In the genomic region with DNA sequence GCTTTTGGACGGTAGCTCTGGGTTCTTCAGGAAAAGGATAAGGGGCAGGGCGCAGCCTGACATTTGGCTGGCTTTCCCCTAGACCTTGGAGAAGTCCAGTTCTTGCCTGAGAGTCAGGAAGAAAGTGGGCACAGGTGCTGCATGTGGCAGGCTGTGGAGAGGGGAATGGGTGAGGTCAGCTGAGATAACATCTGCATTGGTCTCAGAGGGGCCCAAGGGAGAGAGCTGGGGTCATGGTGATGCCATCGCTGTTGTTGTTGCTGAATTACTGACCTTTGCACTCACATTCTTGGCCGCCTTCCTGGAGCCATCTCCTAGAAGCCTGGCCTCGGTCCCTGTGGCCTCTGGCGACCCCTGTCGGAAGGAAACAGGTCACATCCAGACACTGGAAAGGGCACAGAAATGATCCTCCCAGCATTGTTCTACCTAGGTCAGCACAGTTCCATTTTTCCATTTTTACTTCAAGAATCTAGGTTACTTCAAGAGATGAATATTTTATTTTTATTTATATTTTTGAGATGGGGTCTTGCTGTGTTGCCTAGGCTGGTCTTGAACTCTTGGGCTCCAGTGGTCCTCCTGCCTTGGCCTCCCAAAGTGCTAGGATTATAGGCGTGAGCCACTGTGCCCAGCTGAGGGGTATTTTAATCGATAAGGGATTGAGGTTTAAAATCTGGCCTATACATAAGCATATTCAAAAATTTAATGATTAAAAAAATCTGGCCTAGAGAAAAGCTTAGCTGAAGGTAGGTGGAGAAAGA, we compare ENCODE assay signal across 8 cellular contexts. TPM values are rescaled to one million over a fixed set of nuclear protein-coding genes. Genes with fewer than 3 reads are reported as not detected.
DNase-seq lines count a peak whose midpoint lies in the region; ATAC-seq and TF ChIP-seq lines count a peak whose summit lies in the region.

No MANE protein-coding gene starts in this region.

- TF ChIP-seq POLR2A in gastroesophageal sphincter (IDR thresholded peaks at IDR 0.05), result no peak

- no peaks in the 10 kb centered on the region for H3K27me3 ChIP-seq in gastroesophageal sphincter
- H3K27me3 ChIP-seq in upper lobe of right lung, result no peaks in the 10 kb centered on the region

- H3K4me3 ChIP-seq in gastroesophageal sphincter, result no peak overlapping the region
- no peak overlapping the region for H3K4me3 ChIP-seq in upper lobe of right lung

- H3K27ac ChIP-seq in gastroesophageal sphincter (peak overlapping the region in 3 of 4 donors; percentile 21 to 48 (median 35)), upper lobe of right lung (peak overlapping the region; percentile 66)

- intact Hi-C loops in upper lobe of right lung (cut with DNase I), result no loop called here

- DNase-seq in AG20443 (ENCODE audit: low spot score), result peak; percentile 34
- DNase-seq in HCEC 1CT, result peak; percentile 65
- peak; percentile 43 to 50 for DNase-seq in activated T-helper 1 cell treated with anti-CD3 and anti-CD28 coated beads, Interleukin-2, amount 50 U/mL, for 16 hours (ENCODE audit: low read depth in 1 of 2, low spot score in 1 of 2)
- peak in 48 of 56 donors; percentile 12 to 88 (median 62) for DNase-seq in nucleus accumbens (lab: John Stamatoyannopoulos, UW)
- peak; percentile 81 for DNase-seq in upper lobe of right lung

- WGBS in gastroesophageal sphincter (ENCODE audit: low coverage in 1 of 2), 2 donors, result 37 to 60% methylated on average over 2 to 7 of the region's 9 CpGs

- peak; percentile 12 to 64 (median 25) for TF ChIP-seq CTCF in gastroesophageal sphincter (IDR thresholded peaks at IDR 0.05)
- TF ChIP-seq CTCF in upper lobe of right lung (IDR thresholded peaks at IDR 0.05), result peak; percentile 65

- H3K4me1 ChIP-seq in gastroesophageal sphincter, result peaks cover 0 to 15% (median 4%) of the 10 kb centered on the region in 3 donors
- H3K4me1 ChIP-seq in upper lobe of right lung, result peaks cover 35% of the 10 kb centered on the region

- peak; percentile 85 for ATAC-seq in gastroesophageal sphincter
- peak; percentile 89 for ATAC-seq in upper lobe of right lung
- no peak for ATAC-seq in HG03571 (IDR thresholded peaks at IDR 0.05; ENCODE audit: unreplicated experiment)

- H3K9me3 ChIP-seq in gastroesophageal sphincter (no peaks in the 10 kb centered on the region), upper lobe of right lung (no peaks in the 10 kb centered on the region)

- H3K36me3 ChIP-seq in gastroesophageal sphincter, result no peaks in the 10 kb centered on the region
- peaks cover 9% of the 10 kb centered on the region for H3K36me3 ChIP-seq in upper lobe of right lung

- TF ChIP-seq EP300 in gastroesophageal sphincter (IDR thresholded peaks at IDR 0.05), result no peak

TF ChIP-seq in PFSK-1, 5 proteins besides CTCF, POLR2A, EP300 and RAD21:
- TF ChIP-seq SIN3A (IDR thresholded peaks at IDR 0.05; ENCODE audit: borderline replicate concordance, insufficient read depth, low read length) (no peak), FOXP2 (optimal IDR thresholded peaks at IDR 0.05; ENCODE audit: borderline replicate concordance, extremely low read depth, extremely low read length, insufficient read depth) (peak; percentile 93)
- TF ChIP-seq, protein P1, sequence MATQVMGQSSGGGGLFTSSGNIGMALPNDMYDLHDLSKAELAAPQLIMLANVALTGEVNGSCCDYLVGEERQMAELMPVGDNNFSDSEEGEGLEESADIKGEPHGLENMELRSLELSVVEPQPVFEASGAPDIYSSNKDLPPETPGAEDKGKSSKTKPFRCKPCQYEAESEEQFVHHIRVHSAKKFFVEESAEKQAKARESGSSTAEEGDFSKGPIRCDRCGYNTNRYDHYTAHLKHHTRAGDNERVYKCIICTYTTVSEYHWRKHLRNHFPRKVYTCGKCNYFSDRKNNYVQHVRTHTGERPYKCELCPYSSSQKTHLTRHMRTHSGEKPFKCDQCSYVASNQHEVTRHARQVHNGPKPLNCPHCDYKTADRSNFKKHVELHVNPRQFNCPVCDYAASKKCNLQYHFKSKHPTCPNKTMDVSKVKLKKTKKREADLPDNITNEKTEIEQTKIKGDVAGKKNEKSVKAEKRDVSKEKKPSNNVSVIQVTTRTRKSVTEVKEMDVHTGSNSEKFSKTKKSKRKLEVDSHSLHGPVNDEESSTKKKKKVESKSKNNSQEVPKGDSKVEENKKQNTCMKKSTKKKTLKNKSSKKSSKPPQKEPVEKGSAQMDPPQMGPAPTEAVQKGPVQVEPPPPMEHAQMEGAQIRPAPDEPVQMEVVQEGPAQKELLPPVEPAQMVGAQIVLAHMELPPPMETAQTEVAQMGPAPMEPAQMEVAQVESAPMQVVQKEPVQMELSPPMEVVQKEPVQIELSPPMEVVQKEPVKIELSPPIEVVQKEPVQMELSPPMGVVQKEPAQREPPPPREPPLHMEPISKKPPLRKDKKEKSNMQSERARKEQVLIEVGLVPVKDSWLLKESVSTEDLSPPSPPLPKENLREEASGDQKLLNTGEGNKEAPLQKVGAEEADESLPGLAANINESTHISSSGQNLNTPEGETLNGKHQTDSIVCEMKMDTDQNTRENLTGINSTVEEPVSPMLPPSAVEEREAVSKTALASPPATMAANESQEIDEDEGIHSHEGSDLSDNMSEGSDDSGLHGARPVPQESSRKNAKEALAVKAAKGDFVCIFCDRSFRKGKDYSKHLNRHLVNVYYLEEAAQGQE (IDR thresholded peaks at IDR 0.05; ENCODE audit: insufficient read depth in 1 of 2, low read depth in 2 of 2, low read length in 2 of 2), result 0 out of 4 replicates have a peak, but pooled peaks of 1 of the 2 experiments have one; percentile 5

RNA-seq across cellular contexts. Expression of a gene that starts 6.5 kb away (rescaled TPM):
- 3.9 TPM for polyA plus RNA-seq in PFSK-1 (2012; ENCODE audit: insufficient read length, low read depth)
- total RNA-seq in gastroesophageal sphincter, result 10 to 100 TPM in 1 of 4 donors, 1 to 10 TPM in 3; 3.4 to 15.3 (median 6.6) TPM
- total RNA-seq in upper lobe of right lung, result 3.9 TPM

RNA-seq across cellular contexts. Expression of a gene that starts 9.1 kb away (rescaled TPM):
- not detected for polyA plus RNA-seq in PFSK-1 (2012; ENCODE audit: insufficient read length, low read depth)
- 1 to 10 TPM in 1 of 4 donors, not detected in 3; 6.5 TPM for total RNA-seq in gastroesophageal sphincter
- 150 TPM for total RNA-seq in upper lobe of right lung

RNA-seq across cellular contexts. Expression of a gene that starts 43.6 kb away (rescaled TPM):
- polyA plus RNA-seq in PFSK-1 (2012; ENCODE audit: insufficient read length, low read depth), result 3.5 TPM
- total RNA-seq in gastroesophageal sphincter, result 10 to 100 TPM in 1 of 4 donors, 1 to 10 TPM in 1, not detected in 2; 1.7 to 17.5 TPM
- 0.87 TPM for total RNA-seq in upper lobe of right lung

Comparison
In these comparisons a context has a peak if more than half of its experiments do, and no peak if none do; other contexts are left out.
1. RNA of a gene that starts 9.1 kb away (total RNA-seq): 150 TPM in upper lobe of right lung (single experiment); 6.5 TPM in gastroesophageal sphincter; every median in the first group is over 10 times any median in the second.
2. Peak in every context shown above with its lines, with median percentiles within 50 percentile points of each other: DNase-seq.